ENCODE assay signal across 1 cellular context in genomic region chr6:26595669-26596269, GRCh38.
TF ChIP-seq lines count a peak whose summit lies in the region.

No MANE protein-coding gene starts in this region.

TF ChIP-seq in HEK293, 187 proteins besides CTCF, POLR2A, EP300 and RAD21 (continued from another document and continues in another):
- peak; percentile 72 for TF ChIP-seq ZEB2 (tag by site-specific recombination; IDR thresholded peaks at IDR 0.05)
- TF ChIP-seq ZNF571 (tag by site-specific recombination; IDR thresholded peaks at IDR 0.05), result no peak
- no peak for TF ChIP-seq ZNF26 (tag by site-specific recombination; IDR thresholded peaks at IDR 0.05)
- peak; percentile 89 for TF ChIP-seq IKZF3 (tag by site-specific recombination; IDR thresholded peaks at IDR 0.05)
- peak; percentile 68; the same call in 1 of the 2 replicates for TF ChIP-seq BCL11A (tag by site-specific recombination; IDR thresholded peaks at IDR 0.05; ENCODE audit: low read depth)
- TF ChIP-seq ZNF600 (tag by site-specific recombination; IDR thresholded peaks at IDR 0.05), result peak; percentile 83
- peak; percentile 22; the same call in 1 of the 2 replicates for TF ChIP-seq ZNF843 (tag by site-specific recombination; IDR thresholded peaks at IDR 0.05)
- TF ChIP-seq ZNF76 (tag by site-specific recombination; IDR thresholded peaks at IDR 0.05; ENCODE audit: borderline replicate concordance, low read depth), result peak; percentile 74; the same call in 1 of the 2 replicates
- TF ChIP-seq PATZ1 (tag by site-specific recombination; IDR thresholded peaks at IDR 0.05), result peak; percentile 52; the same call in 1 of the 2 replicates
- 0 out of 2 replicates have a peak, but pooled peaks have one; percentile 16 for TF ChIP-seq ZNF610 (tag by site-specific recombination; IDR thresholded peaks at IDR 0.05; ENCODE audit: borderline replicate concordance)
- peak; percentile 39 for TF ChIP-seq FEZF1 (tag by site-specific recombination; IDR thresholded peaks at IDR 0.05)
- TF ChIP-seq ZNF324 (tag by site-specific recombination; IDR thresholded peaks at IDR 0.05), result peak; percentile 30
- no peak for TF ChIP-seq ZNF626 (tag by site-specific recombination; IDR thresholded peaks at IDR 0.05)
- no peak for TF ChIP-seq ZFP3 (tag by site-specific recombination; IDR thresholded peaks at IDR 0.05; ENCODE audit: low read depth)
- peak; percentile 57; the same call in 1 of the 2 replicates for TF ChIP-seq KLF17 (tag by site-specific recombination; IDR thresholded peaks at IDR 0.05)
- TF ChIP-seq PRDM10 (tag by site-specific recombination; IDR thresholded peaks at IDR 0.05), result peak; percentile 69
- 0 out of 2 replicates have a peak, but pooled peaks have one; percentile 5 for TF ChIP-seq ZBTB20 (tag by site-specific recombination; IDR thresholded peaks at IDR 0.05)
- TF ChIP-seq BCL11B (tag by site-specific recombination; IDR thresholded peaks at IDR 0.05; ENCODE audit: low read depth), result peak; percentile 39; the same call in 1 of the 2 replicates
- peak; percentile 79 for TF ChIP-seq ZNF24 (tag by site-specific recombination; IDR thresholded peaks at IDR 0.05)
- no peak for TF ChIP-seq ZBTB44 (tag by site-specific recombination; IDR thresholded peaks at IDR 0.05)
- no peak for TF ChIP-seq ZFP41 (tag by site-specific recombination; IDR thresholded peaks at IDR 0.05; ENCODE audit: borderline replicate concordance)
- peak; percentile 28; the same call in 1 of the 2 replicates for TF ChIP-seq ZXDB (tag by site-specific recombination; IDR thresholded peaks at IDR 0.05)
- no peak for TF ChIP-seq ZBTB10 (tag by site-specific recombination; IDR thresholded peaks at IDR 0.05)
- TF ChIP-seq ZNF138 (tag by site-specific recombination; IDR thresholded peaks at IDR 0.05; ENCODE audit: borderline replicate concordance), result no peak
- TF ChIP-seq ZNF398 (tag by site-specific recombination; IDR thresholded peaks at IDR 0.05), result no peak
- TF ChIP-seq ZNF629 (tag by site-specific recombination; IDR thresholded peaks at IDR 0.05), result peak; percentile 68; the same call in 1 of the 2 replicates
- peak; percentile 22; the same call in 1 of the 2 replicates for TF ChIP-seq ZBTB8A (tag by site-specific recombination; IDR thresholded peaks at IDR 0.05)
- TF ChIP-seq ZFP37 (tag by site-specific recombination; IDR thresholded peaks at IDR 0.05), result peak; percentile 65; the same call in 1 of the 2 replicates
- TF ChIP-seq ZNF560 (tag by site-specific recombination; IDR thresholded peaks at IDR 0.05; ENCODE audit: borderline replicate concordance), result no peak
- TF ChIP-seq ZNF518A (tag by site-specific recombination; conservative IDR thresholded peaks at IDR 0.05; ENCODE audit: low read depth), result 0 out of 2 replicates have a peak, but pooled peaks have one; percentile 4
- TF ChIP-seq WT1 (tag by site-specific recombination; IDR thresholded peaks at IDR 0.05), result no peak
- peak; percentile 59 for TF ChIP-seq ZNF561 (tag by site-specific recombination; IDR thresholded peaks at IDR 0.05; ENCODE audit: borderline replicate concordance)
- no peak for TF ChIP-seq ZNF10 (tag by site-specific recombination; IDR thresholded peaks at IDR 0.05)
- TF ChIP-seq ZBTB48 (tag by site-specific recombination; IDR thresholded peaks at IDR 0.05), result peak; percentile 94
- peak; percentile 80; the same call in 1 of the 2 replicates for TF ChIP-seq PBX3 (CRISPR knock-in tag; IDR thresholded peaks at IDR 0.05)
- TF ChIP-seq ZNF394 (tag by site-specific recombination; IDR thresholded peaks at IDR 0.05; ENCODE audit: borderline replicate concordance), result peak; percentile 51; the same call in 1 of the 2 replicates
